Comparison of ENCODE assay signal across 2 cellular contexts in the genomic region with DNA sequence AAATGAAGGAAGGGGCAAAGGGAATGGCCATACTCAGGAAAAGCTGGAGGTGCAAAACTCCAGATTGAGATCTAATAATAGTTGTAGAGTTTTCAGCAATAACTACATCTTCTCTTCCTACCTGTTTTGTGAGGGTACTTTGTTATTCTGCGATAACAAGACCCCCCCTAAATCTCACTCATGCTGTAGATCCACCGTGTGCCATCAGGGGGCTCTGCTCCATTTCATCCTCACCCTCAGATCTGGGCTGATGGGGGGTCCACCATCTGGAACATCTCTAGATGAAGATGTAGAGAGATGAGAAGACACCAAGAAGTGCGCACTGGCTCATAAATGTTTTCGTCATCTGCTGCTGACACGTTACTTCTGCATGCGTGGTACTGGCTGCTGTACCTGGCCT.
TF ChIP-seq lines count a peak whose summit lies in the region.

No MANE protein-coding gene starts in this region.

TF ChIP-seq in SK-N-SH, 30 proteins besides CTCF, POLR2A, EP300 and RAD21:
- no peak for TF ChIP-seq GATA2 (CRISPR knock-in tag; IDR thresholded peaks at IDR 0.05)
- TF ChIP-seq, protein P1, sequence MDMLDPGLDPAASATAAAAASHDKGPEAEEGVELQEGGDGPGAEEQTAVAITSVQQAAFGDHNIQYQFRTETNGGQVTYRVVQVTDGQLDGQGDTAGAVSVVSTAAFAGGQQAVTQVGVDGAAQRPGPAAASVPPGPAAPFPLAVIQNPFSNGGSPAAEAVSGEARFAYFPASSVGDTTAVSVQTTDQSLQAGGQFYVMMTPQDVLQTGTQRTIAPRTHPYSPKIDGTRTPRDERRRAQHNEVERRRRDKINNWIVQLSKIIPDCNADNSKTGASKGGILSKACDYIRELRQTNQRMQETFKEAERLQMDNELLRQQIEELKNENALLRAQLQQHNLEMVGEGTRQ (IDR thresholded peaks at IDR 0.05; ENCODE audit: borderline replicate concordance, low read depth, low read length), result no peak
- no peak for TF ChIP-seq MEF2A (IDR thresholded peaks at IDR 0.05; ENCODE audit: borderline replicate concordance, low read depth)
- no peak for TF ChIP-seq YY1 (IDR thresholded peaks at IDR 0.05; ENCODE audit: low read depth)
- TF ChIP-seq RCOR1 (IDR thresholded peaks at IDR 0.05; ENCODE audit: low read length), result no peak
- no peak for TF ChIP-seq EZH2phosphoT487 (IDR thresholded peaks at IDR 0.05; ENCODE audit: borderline replicate concordance, low read depth)
- no peak for TF ChIP-seq SMC3 (IDR thresholded peaks at IDR 0.05; ENCODE audit: low read depth, low read length)
- no peak for TF ChIP-seq NRF1 (IDR thresholded peaks at IDR 0.05; ENCODE audit: low read depth, low read length)
- TF ChIP-seq RXRA (IDR thresholded peaks at IDR 0.05; ENCODE audit: borderline replicate concordance, low read depth), result no peak
- TF ChIP-seq POLR2AphosphoS5 (IDR thresholded peaks at IDR 0.05; ENCODE audit: low read depth, low read length), result no peak
- TF ChIP-seq, protein P2, sequence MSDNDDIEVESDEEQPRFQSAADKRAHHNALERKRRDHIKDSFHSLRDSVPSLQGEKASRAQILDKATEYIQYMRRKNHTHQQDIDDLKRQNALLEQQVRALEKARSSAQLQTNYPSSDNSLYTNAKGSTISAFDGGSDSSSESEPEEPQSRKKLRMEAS (IDR thresholded peaks at IDR 0.05; ENCODE audit: low read depth), result no peak
- no peak for TF ChIP-seq FOSL2 (IDR thresholded peaks at IDR 0.05; ENCODE audit: borderline replicate concordance, low read depth)
- TF ChIP-seq MXI1 (IDR thresholded peaks at IDR 0.05; ENCODE audit: low read depth, low read length), result no peak
- no peak for TF ChIP-seq JUND (IDR thresholded peaks at IDR 0.05)
- TF ChIP-seq, protein P3, sequence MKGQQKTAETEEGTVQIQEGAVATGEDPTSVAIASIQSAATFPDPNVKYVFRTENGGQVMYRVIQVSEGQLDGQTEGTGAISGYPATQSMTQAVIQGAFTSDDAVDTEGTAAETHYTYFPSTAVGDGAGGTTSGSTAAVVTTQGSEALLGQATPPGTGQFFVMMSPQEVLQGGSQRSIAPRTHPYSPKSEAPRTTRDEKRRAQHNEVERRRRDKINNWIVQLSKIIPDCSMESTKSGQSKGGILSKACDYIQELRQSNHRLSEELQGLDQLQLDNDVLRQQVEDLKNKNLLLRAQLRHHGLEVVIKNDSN (IDR thresholded peaks at IDR 0.05; ENCODE audit: borderline replicate concordance, low read depth), result no peak
- TF ChIP-seq CHD2 (IDR thresholded peaks at IDR 0.05; ENCODE audit: low read length, partially characterized antibody), result no peak

TF ChIP-seq in SK-N-SH treated with all-trans-retinoic acid at 6 μM for 48 hours, 23 proteins besides CTCF, POLR2A, EP300 and RAD21:
- TF ChIP-seq OSR1 (CRISPR knock-in tag; IDR thresholded peaks at IDR 0.05) (no peak), TCF4 (CRISPR knock-in tag; IDR thresholded peaks at IDR 0.05; ENCODE audit: borderline replicate concordance) (no peak), TOX (CRISPR knock-in tag; IDR thresholded peaks at IDR 0.05; ENCODE audit: borderline replicate concordance) (no peak), ZFP30 (CRISPR knock-in tag; IDR thresholded peaks at IDR 0.05) (no peak), CSDC2 (CRISPR knock-in tag; IDR thresholded peaks at IDR 0.05) (no peak), RARB (CRISPR knock-in tag; IDR thresholded peaks at IDR 0.05) (no peak), GLIS3 (CRISPR knock-in tag; IDR thresholded peaks at IDR 0.05) (no peak)
- TF ChIP-seq, protein P4, sequence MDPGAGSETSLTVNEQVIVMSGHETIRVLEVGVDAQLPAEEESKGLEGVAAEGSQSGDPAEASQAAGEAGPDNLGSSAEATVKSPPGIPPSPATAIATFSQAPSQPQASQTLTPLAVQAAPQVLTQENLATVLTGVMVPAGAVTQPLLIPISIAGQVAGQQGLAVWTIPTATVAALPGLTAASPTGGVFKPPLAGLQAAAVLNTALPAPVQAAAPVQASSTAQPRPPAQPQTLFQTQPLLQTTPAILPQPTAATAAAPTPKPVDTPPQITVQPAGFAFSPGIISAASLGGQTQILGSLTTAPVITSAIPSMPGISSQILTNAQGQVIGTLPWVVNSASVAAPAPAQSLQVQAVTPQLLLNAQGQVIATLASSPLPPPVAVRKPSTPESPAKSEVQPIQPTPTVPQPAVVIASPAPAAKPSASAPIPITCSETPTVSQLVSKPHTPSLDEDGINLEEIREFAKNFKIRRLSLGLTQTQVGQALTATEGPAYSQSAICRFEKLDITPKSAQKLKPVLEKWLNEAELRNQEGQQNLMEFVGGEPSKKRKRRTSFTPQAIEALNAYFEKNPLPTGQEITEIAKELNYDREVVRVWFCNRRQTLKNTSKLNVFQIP (CRISPR knock-in tag; IDR thresholded peaks at IDR 0.05; ENCODE audit: borderline replicate concordance, low read depth), result no peak
